In genomic region chr15:69031013-69032001, GRCh38 we compare ENCODE assay signal across 8 cellular contexts. TPM values are rescaled to one million over a fixed set of nuclear protein-coding genes. Genes with fewer than 3 reads are reported as not detected.
A peak's percentile ranks its signal among the peaks of the same experiment; 100 is the strongest.
DNase-seq lines count a peak whose midpoint lies in the region; ATAC-seq and TF ChIP-seq lines count a peak whose summit lies in the region.

No MANE protein-coding gene starts in this region.

- POLR2A ChIA-PET in activated CD4-positive, alpha-beta T cell treated with anti-CD3 and anti-CD28 coated beads for 36 hours (lab: Charles Lee): no interaction called here

- peaks cover 22% of the 10 kb centered on the region for H3K27me3 Mint-ChIP-seq in activated CD4-positive, alpha-beta T cell treated with anti-CD3 and anti-CD28 coated beads for 36 hours
- peaks cover 5% of the 10 kb centered on the region for H3K27me3 Mint-ChIP-seq in endothelial cell (ENCODE audit: unreplicated experiment)

- H2AK5ac ChIP-seq in mesendoderm (ENCODE audit: low read length): no peak overlapping the region

- no peaks in the 10 kb centered on the region for H3K36me3 Mint-ChIP-seq in activated CD4-positive, alpha-beta T cell treated with anti-CD3 and anti-CD28 coated beads for 36 hours (ENCODE audit: low read depth)
- H3K36me3 Mint-ChIP-seq in endothelial cell (ENCODE audit: low read depth, unreplicated experiment): no peaks in the 10 kb centered on the region

- no peaks in the 10 kb centered on the region for H3K9me3 Mint-ChIP-seq in activated CD4-positive, alpha-beta T cell treated with anti-CD3 and anti-CD28 coated beads for 36 hours (ENCODE audit: low read depth)
- H3K9me3 Mint-ChIP-seq in endothelial cell (ENCODE audit: unreplicated experiment): no peaks in the 10 kb centered on the region

- no peaks in the 10 kb centered on the region for H3K9me3 ChIP-seq in thymus (ENCODE audit: control insufficient read depth)

- no peak overlapping the region for H3K18ac ChIP-seq in mesendoderm (ENCODE audit: low read length)

- peak; percentile 55 for TF ChIP-seq CTCF in AG10803 (conservative IDR thresholded peaks at IDR 0.05; ENCODE audit: low read length)
- peak; percentile 34 for TF ChIP-seq CTCF in HL-60 (IDR thresholded peaks at IDR 0.05; ENCODE audit: insufficient read depth, low read length)
- TF ChIP-seq CTCF in endothelial cell (IDR thresholded peaks at IDR 0.05; ENCODE audit: unreplicated experiment): peak; percentile 30

- intact Hi-C loops in activated CD4-positive, alpha-beta T cell treated with anti-CD3 and anti-CD28 coated beads for 36 hours (cut with DNase I, micrococcal nuclease): no loop called here

- peak overlapping the region; percentile 70 for H3K4me2 ChIP-seq in mesendoderm (ENCODE audit: low read length)

- H3K23ac ChIP-seq in mesendoderm (ENCODE audit: low read length): no peak overlapping the region

- no peak overlapping the region for H3K27ac ChIP-seq in HL-60 (replicated peaks)
- H3K27ac ChIP-seq in mesendoderm (ENCODE audit: low read depth, low read length): no peak overlapping the region
- no peak overlapping the region for H3K27ac ChIP-seq in thymus (ENCODE audit: low read depth)

- H3K4me1 ChIP-seq in mesendoderm (ENCODE audit: control insufficient read depth, low read depth, low read length): no peaks in the 10 kb centered on the region
- H3K4me1 ChIP-seq in thymus (ENCODE audit: control insufficient read depth, insufficient read depth, low read length): peaks cover 2% of the 10 kb centered on the region

- peak overlapping the region; percentile 40 for H3K9ac ChIP-seq in mesendoderm (ENCODE audit: low read length)

- peaks cover 3% of the 10 kb centered on the region for H3K27me3 ChIP-seq in HL-60 (ENCODE audit: insufficient read depth, poor library complexity, severe bottlenecking)
- H3K27me3 ChIP-seq in mesendoderm (ENCODE audit: insufficient read depth, low read length, poor library complexity): no peaks in the 10 kb centered on the region
- no peaks in the 10 kb centered on the region for H3K27me3 ChIP-seq in thymus (ENCODE audit: control insufficient read depth, insufficient read depth)

- no peaks in the 10 kb centered on the region for H3K36me3 ChIP-seq in mesendoderm (ENCODE audit: control insufficient read depth, insufficient read depth, low read length)
- no peaks in the 10 kb centered on the region for H3K36me3 ChIP-seq in thymus (ENCODE audit: control insufficient read depth, insufficient read depth)

- peak; percentile 25 for DNase-seq in AG10803 (ENCODE audit: low read depth)
- DNase-seq in HL-60 (ENCODE audit: low read depth in 1 of 2, low spot score in 1 of 2): peak in 1 of 2 experiments; percentile 37
- DNase-seq in activated CD4-positive, alpha-beta T cell treated with anti-CD3 and anti-CD28 coated beads for 36 hours: peak; percentile 74
- peak; percentile 64 for DNase-seq in endothelial cell (ENCODE audit: low spot score)
- DNase-seq in mesendoderm: peak; percentile 80

- peak overlapping the region; percentile 17 for H3K4me3 Mint-ChIP-seq in activated CD4-positive, alpha-beta T cell treated with anti-CD3 and anti-CD28 coated beads for 36 hours
- no peak overlapping the region for H3K4me3 Mint-ChIP-seq in endothelial cell (ENCODE audit: unreplicated experiment)

- peak overlapping the region; percentile 49 for H3K4me3 ChIP-seq in AG10803 (ENCODE audit: low read length)
- H3K4me3 ChIP-seq in HL-60 (replicated peaks; ENCODE audit: insufficient read depth, low read length): no peak overlapping the region; the same call in 1 of the 2 replicates
- H3K4me3 ChIP-seq in mesendoderm (ENCODE audit: low read length): no peak overlapping the region
- peak overlapping the region; percentile 38 for H3K4me3 ChIP-seq in thymus (ENCODE audit: low read length)

- no peak overlapping the region for H2BK120ac ChIP-seq in mesendoderm (ENCODE audit: low read depth, low read length)

- H3K79me1 ChIP-seq in mesendoderm (ENCODE audit: low read length): no peaks in the 10 kb centered on the region

- H3K27ac Mint-ChIP-seq in activated CD4-positive, alpha-beta T cell treated with anti-CD3 and anti-CD28 coated beads for 36 hours: no peak overlapping the region
- no peak overlapping the region for H3K27ac Mint-ChIP-seq in endothelial cell (ENCODE audit: unreplicated experiment)

- peak overlapping the region; percentile 64 for H3K56ac ChIP-seq in mesendoderm (ENCODE audit: low read length)

- no peak overlapping the region for H4K5ac ChIP-seq in mesendoderm (ENCODE audit: low read length)

- CTCF ChIA-PET in activated CD4-positive, alpha-beta T cell treated with anti-CD3 and anti-CD28 coated beads for 36 hours (lab: Charles Lee): interaction anchor here (0.9 to 2.4 kb wide), 8 partner anchors 8 to 156 kb away, joined by 3 to 8 read pairs (median 3); no protein-coding TSS in a partner anchor

- no peak overlapping the region for H2BK5ac ChIP-seq in mesendoderm (ENCODE audit: low read length)

- no CpG with 5 or more reads among the region's 42 CpGs for WGBS in mesendoderm (ENCODE audit: extremely low coverage, insufficient coverage, low lambda C conversion rate)
- WGBS in thymus: 15% methylated on average over 42 of the region's 42 CpGs

- H2BK15ac ChIP-seq in mesendoderm (replicated peaks; ENCODE audit: low read depth): no peak overlapping the region

- H4K8ac ChIP-seq in mesendoderm (ENCODE audit: low read depth, low read length): no peak overlapping the region

- peak; percentile 78 for ATAC-seq in activated CD4-positive, alpha-beta T cell treated with anti-CD3 and anti-CD28 coated beads for 36 hours
- ATAC-seq in GM21447 (IDR thresholded peaks at IDR 0.05; ENCODE audit: unreplicated experiment) (no peak), HG03097 (IDR thresholded peaks at IDR 0.05; ENCODE audit: low FRiP score, unreplicated experiment) (no peak)

- no peak overlapping the region for H3K4ac ChIP-seq in mesendoderm (ENCODE audit: low read depth, low read length)

- no peaks in the 10 kb centered on the region for H3K79me2 ChIP-seq in mesendoderm (ENCODE audit: control insufficient read depth, insufficient read depth, low read length)

- H3K4me1 Mint-ChIP-seq in activated CD4-positive, alpha-beta T cell treated with anti-CD3 and anti-CD28 coated beads for 36 hours: peaks cover 12% of the 10 kb centered on the region
- H3K4me1 Mint-ChIP-seq in endothelial cell (ENCODE audit: unreplicated experiment): no peaks in the 10 kb centered on the region

RNA-seq across cellular contexts. Expression of gene NOX5, which starts 16.8 kb away (rescaled TPM):
- not detected for total RNA-seq in activated CD4-positive, alpha-beta T cell treated with anti-CD3 and anti-CD28 coated beads for 36 hours
- not detected for total RNA-seq in endothelial cell (ENCODE audit: unreplicated experiment)
- polyA plus RNA-seq in mesendoderm (2013, experiment 1 of 2): not detected
- polyA plus RNA-seq in mesendoderm (2013, experiment 2 of 2): not detected
- 0.66 TPM for polyA plus RNA-seq in thymus

Comparison
In these comparisons a context has a peak if more than half of its experiments do, and no peak if none do; other contexts are left out.
1. H3K4me3 ChIP-seq: peak in AG10803 (single experiment) and thymus (single experiment); none in HL-60 (single experiment) and mesendoderm (single experiment).
2. Peak in every context shown above with its lines, with median percentiles within 50 percentile points of each other: CTCF ChIP-seq.